Comparison of ENCODE assay signal across 10 cellular contexts in the genomic region with DNA sequence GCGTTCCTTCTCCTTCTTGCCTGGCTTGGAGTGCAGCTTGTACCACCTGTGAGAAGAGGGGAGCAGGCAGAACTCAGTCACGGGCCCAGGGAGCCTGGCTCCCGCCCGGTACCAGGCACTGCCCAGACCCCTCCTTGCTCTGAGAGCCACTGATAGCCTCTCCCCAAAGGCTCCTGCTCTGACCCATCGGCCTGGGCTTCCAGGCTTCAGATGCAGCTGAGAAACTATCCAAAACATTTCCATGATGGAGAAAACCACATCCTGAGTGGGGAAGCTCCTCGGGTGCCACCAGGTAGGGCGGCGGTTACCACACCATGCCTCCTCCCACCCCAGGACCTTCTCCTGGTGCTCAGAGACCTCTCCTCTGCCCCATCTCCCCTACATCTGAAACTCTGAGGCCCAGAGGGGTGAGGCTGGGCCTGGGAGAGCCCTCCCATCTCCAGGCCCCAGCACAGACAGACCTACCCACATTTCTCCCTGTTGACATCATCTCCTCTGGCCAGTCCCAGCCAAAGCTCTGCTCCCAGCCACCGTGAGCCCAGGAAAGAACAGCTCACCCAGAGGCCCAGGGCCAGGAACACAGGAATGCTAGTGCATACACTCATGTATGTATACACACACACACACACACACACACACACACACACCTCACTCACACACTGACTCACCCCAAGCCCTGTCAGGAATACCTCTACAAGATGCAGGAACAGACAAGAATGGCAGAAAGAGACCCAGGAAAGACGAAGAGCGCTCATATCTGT. TPM values are rescaled to one million over a fixed set of nuclear protein-coding genes. Genes with fewer than 3 reads are reported as not detected.
DNase-seq lines count a peak whose midpoint lies in the region; ATAC-seq and TF ChIP-seq lines count a peak whose summit lies in the region.
"Had no signal": no experiment of that assay in that cellular context is flagged by ENCODE, and none has a peak within 500 bp of the region (broad histone marks: within the 10 kb centered on the region; RNA-seq: fewer than 3 reads in every experiment).

No MANE protein-coding gene starts in this region.

- no peaks in the 10 kb centered on the region for H3K9me3 ChIP-seq in BE2C

- TF ChIP-seq CTCF in BE2C (IDR thresholded peaks at IDR 0.05; ENCODE audit: low read depth, low read length) = no peak

- no peaks in the 10 kb centered on the region for H3K4me1 ChIP-seq in BE2C

- H3K4me3 Mint-ChIP-seq in activated T-helper 1 cell treated with anti-CD3 and anti-CD28 coated beads, Interleukin-12 subunit alpha, Interleukin-12 subunit beta, Interleukin-2, Interleukin-4 antibody, amounts not matched to agents 30 ng/mL and 10 ng/mL and 1 ng/mL, durations not matched to agents 14 hours and 24 hours and 36 hours = no peak overlapping the region
- H3K4me3 Mint-ChIP-seq: H9 had no signal

- H3K4me3 ChIP-seq in BE2C (ENCODE audit: low read depth, low read length) = no peak overlapping the region

- no peaks in the 10 kb centered on the region for H3K9me3 Mint-ChIP-seq in activated T-helper 1 cell treated with anti-CD3 and anti-CD28 coated beads, Interleukin-12 subunit alpha, Interleukin-12 subunit beta, Interleukin-2, Interleukin-4 antibody, amounts not matched to agents 30 ng/mL and 10 ng/mL and 1 ng/mL, durations not matched to agents 14 hours and 24 hours and 36 hours
- H3K9me3 Mint-ChIP-seq: H9 had no signal

- DNase-seq in ELR (ENCODE audit: low read depth) (peak; percentile 99), left cardiac atrium (peak; percentile 70), sciatic nerve (ENCODE audit: low spot score) (no peak), BE2C (no peak), GDM1 (lab: John Stamatoyannopoulos, UW) (no peak), posterior cingulate gyrus (no peak)
- DNase-seq in activated T-helper 1 cell treated with anti-CD3 and anti-CD28 coated beads, Interleukin-12 subunit alpha, Interleukin-12 subunit beta, Interleukin-2, Interleukin-4 antibody, amounts not matched to agents 30 ng/mL and 10 ng/mL and 1 ng/mL, durations not matched to agents 14 hours and 24 hours and 36 hours (ENCODE audit: low spot score) = no peak
- DNase-seq: H9, NCI-H1417 had no signal

- ATAC-seq in left cardiac atrium (peak; percentile 76 to 93), sciatic nerve (peak; percentile 84), HG03520 (IDR thresholded peaks at IDR 0.05; ENCODE audit: unreplicated experiment) (no peak)

- no peaks in the 10 kb centered on the region for H3K36me3 Mint-ChIP-seq in activated T-helper 1 cell treated with anti-CD3 and anti-CD28 coated beads, Interleukin-12 subunit alpha, Interleukin-12 subunit beta, Interleukin-2, Interleukin-4 antibody, amounts not matched to agents 30 ng/mL and 10 ng/mL and 1 ng/mL, durations not matched to agents 14 hours and 24 hours and 36 hours (ENCODE audit: low read depth)

- H3K27ac Mint-ChIP-seq in activated T-helper 1 cell treated with anti-CD3 and anti-CD28 coated beads, Interleukin-12 subunit alpha, Interleukin-12 subunit beta, Interleukin-2, Interleukin-4 antibody, amounts not matched to agents 30 ng/mL and 10 ng/mL and 1 ng/mL, durations not matched to agents 14 hours and 24 hours and 36 hours = peak overlapping the region; percentile 26
- H3K27ac Mint-ChIP-seq: H9 had no signal

- H3K27me3 ChIP-seq in BE2C = no peaks in the 10 kb centered on the region

- no peaks in the 10 kb centered on the region for H3K36me3 ChIP-seq in BE2C

- no peaks in the 10 kb centered on the region for H3K4me1 Mint-ChIP-seq in activated T-helper 1 cell treated with anti-CD3 and anti-CD28 coated beads, Interleukin-12 subunit alpha, Interleukin-12 subunit beta, Interleukin-2, Interleukin-4 antibody, amounts not matched to agents 30 ng/mL and 10 ng/mL and 1 ng/mL, durations not matched to agents 14 hours and 24 hours and 36 hours (ENCODE audit: low read depth)

- H3K27me3 Mint-ChIP-seq in activated T-helper 1 cell treated with anti-CD3 and anti-CD28 coated beads, Interleukin-12 subunit alpha, Interleukin-12 subunit beta, Interleukin-2, Interleukin-4 antibody, amounts not matched to agents 30 ng/mL and 10 ng/mL and 1 ng/mL, durations not matched to agents 14 hours and 24 hours and 36 hours (ENCODE audit: insufficient read depth) = no peaks in the 10 kb centered on the region

- intact Hi-C loops in activated T-helper 1 cell treated with anti-CD3 and anti-CD28 coated beads, Interleukin-12 subunit alpha, Interleukin-12 subunit beta, Interleukin-2, Interleukin-4 antibody, amounts not matched to agents 30 ng/mL and 10 ng/mL and 1 ng/mL, durations not matched to agents 14 hours and 24 hours and 36 hours (cut with micrococcal nuclease) = loop anchor here (5.0 kb wide), 1 partner anchor 97 kb away; no protein-coding TSS in a partner anchor
- intact Hi-C loops in left cardiac atrium (cut with DNase I) (loop anchor here in 1 of 2 donors (5.0 kb wide), 1 partner anchor 68 kb away; no protein-coding TSS in a partner anchor), sciatic nerve (cut with DNase I) (loop anchor here (2.0 kb wide), 1 partner anchor 67 kb away; no protein-coding TSS in a partner anchor), posterior cingulate gyrus (cut with DNase I) (no loop called here)

RNA-seq across cellular contexts. Expression of gene SFXN5, which starts 17.9 kb away (rescaled TPM):
- total RNA-seq in activated T-helper 1 cell treated with anti-CD3 and anti-CD28 coated beads, Interleukin-12 subunit alpha, Interleukin-12 subunit beta, Interleukin-2, Interleukin-4 antibody, amounts not matched to agents 30 ng/mL and 10 ng/mL and 1 ng/mL, durations not matched to agents 14 hours and 24 hours and 36 hours = 9.5 and 12.0 TPM in 2 replicates
- 10 to 100 TPM in 1 of 2 donors, 1 to 10 TPM in 1; 9.0 to 10.5 TPM for total RNA-seq in left cardiac atrium
- total RNA-seq in sciatic nerve = 19.5 TPM
- polyA plus RNA-seq in BE2C (2012; ENCODE audit: insufficient read depth, insufficient read length, low read depth) = 5.6 TPM

RNA-seq across cellular contexts. Expression of gene RAB11FIP5, which starts 23.3 kb away (rescaled TPM):
- 12.1 and 12.9 TPM in 2 replicates for total RNA-seq in activated T-helper 1 cell treated with anti-CD3 and anti-CD28 coated beads, Interleukin-12 subunit alpha, Interleukin-12 subunit beta, Interleukin-2, Interleukin-4 antibody, amounts not matched to agents 30 ng/mL and 10 ng/mL and 1 ng/mL, durations not matched to agents 14 hours and 24 hours and 36 hours
- total RNA-seq in left cardiac atrium = 10 to 100 TPM; 21.7 to 31.8 TPM
- 40.3 TPM for total RNA-seq in sciatic nerve
- 7.8 TPM for polyA plus RNA-seq in BE2C (2012; ENCODE audit: insufficient read depth, insufficient read length, low read depth)

Comparison
In these comparisons a context has a peak if more than half of its experiments do, and no peak if none do; other contexts are left out.
1. DNase-seq: peak in ELR (single experiment) and left cardiac atrium (single experiment); none in activated T-helper 1 cell treated with anti-CD3 and anti-CD28 coated beads, Interleukin-12 subunit alpha, Interleukin-12 subunit beta, Interleukin-2, Interleukin-4 antibody, amounts not matched to agents 30 ng/mL and 10 ng/mL and 1 ng/mL, durations not matched to agents 14 hours and 24 hours and 36 hours (single experiment), sciatic nerve (single experiment), BE2C (single experiment), GDM1 (single experiment) and posterior cingulate gyrus (0 of 10).